7 cellular contexts compared by ENCODE assay signal in the genomic region with DNA sequence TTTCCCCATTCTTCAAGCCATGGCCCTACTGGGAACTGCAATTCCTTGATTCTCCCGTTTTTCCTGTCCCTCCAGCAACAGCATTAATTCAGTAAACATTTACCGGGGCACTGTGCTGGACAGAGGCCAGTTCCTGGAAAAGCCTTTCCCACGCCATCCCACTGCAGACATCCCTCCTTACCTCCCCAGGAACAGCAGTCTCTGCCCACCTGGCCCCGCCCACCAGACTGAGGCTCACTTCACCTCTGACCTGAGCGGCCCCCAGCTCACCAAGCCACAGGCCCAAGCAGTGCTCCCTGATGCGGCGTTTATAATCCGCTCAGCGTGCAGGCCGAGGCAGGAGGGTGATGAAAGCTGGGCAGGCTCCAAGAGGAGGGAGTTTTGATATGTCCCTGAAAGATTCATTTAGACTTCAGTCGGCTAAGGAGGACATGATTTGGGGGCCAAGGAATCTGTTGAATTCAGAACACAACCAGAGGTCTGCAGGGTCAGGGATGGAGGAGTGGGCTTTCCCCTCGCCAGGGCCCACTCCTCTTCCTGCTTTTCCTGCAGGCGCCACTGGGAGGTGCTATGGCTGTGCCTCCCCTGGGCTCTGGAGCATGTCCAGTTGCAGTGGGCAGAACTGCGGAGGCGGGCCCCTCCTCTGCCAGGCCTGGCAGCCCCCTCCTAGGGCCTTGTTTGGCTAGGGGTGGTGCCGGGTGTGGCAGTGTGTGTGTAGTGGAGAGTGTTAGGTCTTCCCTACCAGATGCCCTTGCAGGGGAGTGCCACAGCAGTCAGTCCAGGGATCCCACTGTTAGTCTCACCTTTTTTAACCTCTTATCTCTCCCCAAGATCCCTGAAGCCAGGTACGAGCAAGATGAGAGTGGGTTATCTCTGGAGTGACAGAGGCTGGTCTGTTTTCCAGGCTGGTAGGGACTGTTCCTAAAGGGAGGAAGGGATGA. TPM values are rescaled to one million over a fixed set of nuclear protein-coding genes. Genes with fewer than 3 reads are reported as not detected.
DNase-seq lines count a peak whose midpoint lies in the region; ATAC-seq, FAIRE-seq and TF ChIP-seq lines count a peak whose summit lies in the region.

No MANE protein-coding gene starts in this region.

- no peak overlapping the region for H3K4me2 ChIP-seq in K562 (ENCODE audit: insufficient read depth, low read length)

- FAIRE-seq in K562 (lab: Jason Lieb, UNC): peak; percentile 6

- ATAC-seq in K562 (peak; percentile 75), left colon (peak; percentile 57), GM19455 (IDR thresholded peaks at IDR 0.05; ENCODE audit: unreplicated experiment) (no peak), GM18873 (IDR thresholded peaks at IDR 0.05; ENCODE audit: low FRiP score, unreplicated experiment) (no peak)

- TF ChIP-seq RAD21 in K562 (CRISPR knock-in tag; conservative IDR thresholded peaks at IDR 0.05 in 1 of 2, IDR thresholded peaks at IDR 0.05 in 1 of 2): peak; percentile 16 to 50; a peak in 2 of 4 replicates

- H3K9me3 ChIP-seq in K562 (replicated peaks; ENCODE audit: control insufficient read depth, insufficient read depth, low read depth, low read length) (no peaks in the 10 kb centered on the region), tibial nerve (no peaks in the 10 kb centered on the region)

- in situ Hi-C loops in K562 (cut with MboI): no loop called here

- H3K27ac ChIP-seq in K562 (ENCODE audit: extremely low read depth, low read depth, low read length) (no peak overlapping the region), tibial nerve (peak overlapping the region; percentile 80 to 92 (median 88))

- 50% methylated on average over 17 of the region's 17 CpGs for WGBS in K562 (ENCODE audit: insufficient coverage, low coverage, missing lambda C conversion rate)
- WGBS in tibial nerve, 2 donors: 70 to 74% methylated on average over 17 of the region's 17 CpGs

- intact Hi-C loops in K562 (cut with micrococcal nuclease) (no loop called here), left colon (cut with DNase I, micrococcal nuclease) (no loop called here)

- CTCF ChIA-PET in K562 (lab: Yijun Ruan, JAX; ENCODE audit: low intra/inter-chr PET ratio): no interaction called here

- no peak overlapping the region for H3K4me3 ChIP-seq in K562
- peak overlapping the region in 2 of 4 donors; percentile 58 to 60 for H3K4me3 ChIP-seq in tibial nerve

- H3K4me1 ChIP-seq in K562 (replicated peaks in 1 of 2; ENCODE audit: control insufficient read depth in 2 of 2, insufficient read depth in 2 of 2, low read length in 2 of 2): peaks cover 0 to 30% of the 10 kb centered on the region in 2 experiments; a peak in 3 of 5 replicates
- H3K4me1 ChIP-seq in tibial nerve: peaks cover 0 to 44% (median 17%) of the 10 kb centered on the region in 4 donors

- peaks cover 29% of the 10 kb centered on the region for H3K36me3 Mint-ChIP-seq in HFFc6 (ENCODE audit: low read depth)

- no peaks in the 10 kb centered on the region for H3K27me3 ChIP-seq in K562 (ENCODE audit: control insufficient read depth in 2 of 2, insufficient read depth in 2 of 2, low read length in 2 of 2)
- H3K27me3 ChIP-seq in tibial nerve: no peaks in the 10 kb centered on the region

- peaks cover 48% of the 10 kb centered on the region for H3K4me1 Mint-ChIP-seq in HFFc6 (ENCODE audit: low read depth)

- no peak overlapping the region for H2AFZ ChIP-seq in K562 (ENCODE audit: low read depth, low read length)

- peak overlapping the region; percentile 93 for H3K4me3 Mint-ChIP-seq in HFFc6

- H3K79me2 ChIP-seq in K562 (ENCODE audit: control insufficient read depth, insufficient read depth, low read length): no peaks in the 10 kb centered on the region

- no peak for TF ChIP-seq POLR2A in K562 (conservative IDR thresholded peaks at IDR 0.05)
- no peak for TF ChIP-seq POLR2A in tibial nerve (IDR thresholded peaks at IDR 0.05)

- no peaks in the 10 kb centered on the region; the same call in none of the 2 replicates for H4K20me1 ChIP-seq in K562 (replicated peaks; ENCODE audit: control insufficient read depth, insufficient read depth, low read length)

- TF ChIP-seq CTCF in HFFc6 (IDR thresholded peaks at IDR 0.05) (peak; percentile 70), K562 (IDR thresholded peaks at IDR 0.05 in 2 of 3, conservative IDR thresholded peaks at IDR 0.05 in 1 of 3; ENCODE audit: insufficient read depth in 2 of 3, low read depth in 1 of 3, low read length in 3 of 3) (peak; percentile 62 to 79 (median 66)), tibial nerve (IDR thresholded peaks at IDR 0.05) (peak in 4 of 5 experiments; percentile 24 to 50 (median 32))

- DNase-seq in HFFc6 (no peak), K562 (ENCODE audit: extremely low read depth in 1 of 4, low spot score in 3 of 4) (peak; percentile 43 to 56 (median 50)), left colon (peak; percentile 70 to 81), tibial nerve (ENCODE audit: low spot score in 2 of 2) (no peak), C1 segment of cervical spinal cord (lab: John Stamatoyannopoulos, UW) (no peak)

- H3K36me3 ChIP-seq in K562 (ENCODE audit: control insufficient read depth, insufficient read depth, low read length) (peaks cover 12% of the 10 kb centered on the region; the same call in 2 of the 3 replicates), tibial nerve (peaks cover 0 to 67% (median 14%) of the 10 kb centered on the region in 3 donors)

- BruUV-seq in K562 (replicated peaks; lab: Mats Ljungman, UMichigan): no TSS peak

- H3K9me1 ChIP-seq in K562 (ENCODE audit: control insufficient read depth, insufficient read depth, low read length): no peaks in the 10 kb centered on the region

- H3K9ac ChIP-seq in K562 (ENCODE audit: insufficient read depth in 1 of 2, low read depth in 2 of 2, low read length in 2 of 2): no peak overlapping the region

- peaks cover 11% of the 10 kb centered on the region for H3K27me3 Mint-ChIP-seq in HFFc6 (ENCODE audit: insufficient read depth)

- H3K27ac Mint-ChIP-seq in HFFc6: peak overlapping the region; percentile 95

- POLR2A ChIA-PET in K562 (lab: Yijun Ruan, JAX): interaction anchor here (0.6 to 1.2 kb wide), 4 partner anchors 23 to 355 kb away, joined by 3 to 5 read pairs (median 3); partner anchors contain the start of gene PAFAH1B2

- no peaks in the 10 kb centered on the region for H3K9me3 Mint-ChIP-seq in HFFc6

- TF ChIP-seq EP300 in K562 (IDR thresholded peaks at IDR 0.05; ENCODE audit: low read length): no peak
- no peak for TF ChIP-seq EP300 in tibial nerve (IDR thresholded peaks at IDR 0.05)

RNA-seq across cellular contexts. Expression of gene TAGLN, which starts 1.4 kb away (rescaled TPM):
- 1,000 to 10,000 TPM; 1,668 to 2,517 (median 1,780) TPM for total RNA-seq in HFFc6 (2021; fragmentation: NEBNext Ultra II Directional; extraction: Animal tissue kit (Norgen Biotek cat#: 25700))
- total RNA-seq in K562 (2011; cell fraction: chromatin; rRNA removed; ENCODE audit: low replicate concordance): 19.3 and 31.5 TPM in 2 replicates
- 15.1 and 17.0 TPM in 2 replicates for total RNA-seq in K562 (2011; cell fraction: nucleolus; rRNA removed)
- total RNA-seq in K562 (2011; cell fraction: nucleoplasm; rRNA removed): 12.9 and 14.2 TPM in 2 replicates
- 0.95 and 1.3 TPM in 2 replicates for total RNA-seq in K562 (2014; rRNA removed)
- 1.1 and 1.4 TPM in 2 replicates for total RNA-seq in K562 (2014; rRNA removed; fragmentation: Illumina TruSeq; extraction: Trizol)
- total RNA-seq in K562 (2015; rRNA removed; fragmentation: Illumina TruSeq; extraction: Trizol): 0.87 and 1.2 TPM in 2 replicates
- total RNA-seq in K562 (2021): 3.5 and 3.6 TPM in 2 replicates
- 3.0 and 3.1 TPM in 2 replicates for polyA plus RNA-seq in K562 (2011; rRNA removed)
- 1.3 and 1.4 TPM in 2 replicates for polyA plus RNA-seq in K562 (2011; cell fraction: cytosol; rRNA removed)
- 22.1 and 23.9 TPM in 2 replicates for polyA plus RNA-seq in K562 (2011; cell fraction: nucleus; rRNA removed)
- 2.5 and 5.8 TPM in 2 replicates for polyA plus RNA-seq in K562 (2012)
- 2.4 and 2.8 TPM in 2 replicates for polyA plus RNA-seq in K562 (2014; fragmentation: Illumina TruSeq; extraction: Trizol)
- under 1 TPM; 0.21 to 0.56 TPM for polyA plus RNA-seq in K562 (2014; fragmentation: Nextera tagmentation; extraction: Ambion mirVana)
- 3.2 and 4.9 TPM in 2 replicates for polyA plus RNA-seq in K562 (2014; rRNA removed)
- 1.7 and 2.7 TPM in 2 replicates for polyA minus RNA-seq in K562 (2011; rRNA and poly(A)+ RNA removed)
- 2.0 TPM in 1 of 2 replicates, not detected in the other for polyA minus RNA-seq in K562 (2011; cell fraction: cytosol; rRNA and poly(A)+ RNA removed)
- 3.2 and 3.3 TPM in 2 replicates for polyA minus RNA-seq in K562 (2011; cell fraction: nucleus; rRNA and poly(A)+ RNA removed)
- 100 to 1,000 TPM in 1 of 2 donors, 10 to 100 TPM in 1; 64.6 to 747 TPM for total RNA-seq in left colon
- 1,000 to 10,000 TPM; 1,525 to 3,984 (median 2,307) TPM for total RNA-seq in tibial nerve

RNA-seq across cellular contexts. Expression of gene SIDT2, which starts 19.2 kb away (rescaled TPM):
- total RNA-seq in HFFc6 (2021; fragmentation: NEBNext Ultra II Directional; extraction: Animal tissue kit (Norgen Biotek cat#: 25700)): 10 to 100 TPM; 33.9 to 53.9 (median 37.7) TPM
- total RNA-seq in K562 (2011; cell fraction: chromatin; rRNA removed; ENCODE audit: low replicate concordance): 140 and 344 TPM in 2 replicates
- 167 and 174 TPM in 2 replicates for total RNA-seq in K562 (2011; cell fraction: nucleolus; rRNA removed)
- total RNA-seq in K562 (2011; cell fraction: nucleoplasm; rRNA removed): 143 and 150 TPM in 2 replicates
- 5.9 and 7.1 TPM in 2 replicates for total RNA-seq in K562 (2014; rRNA removed)
- total RNA-seq in K562 (2014; rRNA removed; fragmentation: Illumina TruSeq; extraction: Trizol): 4.4 and 6.5 TPM in 2 replicates
- 6.1 and 7.0 TPM in 2 replicates for total RNA-seq in K562 (2015; rRNA removed; fragmentation: Illumina TruSeq; extraction: Trizol)
- total RNA-seq in K562 (2021): 17.7 and 20.2 TPM in 2 replicates
- 11.5 and 21.7 TPM in 2 replicates for polyA plus RNA-seq in K562 (2011; rRNA removed)
- 11.6 and 15.7 TPM in 2 replicates for polyA plus RNA-seq in K562 (2011; cell fraction: cytosol; rRNA removed)
- 117 and 144 TPM in 2 replicates for polyA plus RNA-seq in K562 (2011; cell fraction: nucleus; rRNA removed)
- polyA plus RNA-seq in K562 (2012): 15.7 and 22.6 TPM in 2 replicates
- 14.4 and 15.6 TPM in 2 replicates for polyA plus RNA-seq in K562 (2014; fragmentation: Illumina TruSeq; extraction: Trizol)
- 1 to 10 TPM; 2.4 to 3.6 TPM for polyA plus RNA-seq in K562 (2014; fragmentation: Nextera tagmentation; extraction: Ambion mirVana)
- polyA plus RNA-seq in K562 (2014; rRNA removed): 14.1 and 22.2 TPM in 2 replicates
- polyA minus RNA-seq in K562 (2011; rRNA and poly(A)+ RNA removed): 16.3 and 17.1 TPM in 2 replicates
- polyA minus RNA-seq in K562 (2011; cell fraction: cytosol; rRNA and poly(A)+ RNA removed): 14.1 and 17.0 TPM in 2 replicates
- polyA minus RNA-seq in K562 (2011; cell fraction: nucleus; rRNA and poly(A)+ RNA removed): 32.9 and 48.4 TPM in 2 replicates
- total RNA-seq in left colon: 10 to 100 TPM; 70.9 to 79.1 TPM
- 100 to 1,000 TPM in 3 of 4 donors, 10 to 100 TPM in 1; 72.6 to 132 (median 125) TPM for total RNA-seq in tibial nerve

RNA-seq across cellular contexts. Expression of gene PCSK7, which starts 34.1 kb away (rescaled TPM):
- 10 to 100 TPM; 64.1 to 73.6 (median 68.0) TPM for total RNA-seq in HFFc6 (2021; fragmentation: NEBNext Ultra II Directional; extraction: Animal tissue kit (Norgen Biotek cat#: 25700))
- total RNA-seq in K562 (2011; cell fraction: chromatin; rRNA removed; ENCODE audit: low replicate concordance): 109 and 170 TPM in 2 replicates
- 70.1 and 82.7 TPM in 2 replicates for total RNA-seq in K562 (2011; cell fraction: nucleolus; rRNA removed)
- 95.3 and 149 TPM in 2 replicates for total RNA-seq in K562 (2011; cell fraction: nucleoplasm; rRNA removed)
- 15.2 and 20.8 TPM in 2 replicates for total RNA-seq in K562 (2014; rRNA removed)
- 15.2 and 15.6 TPM in 2 replicates for total RNA-seq in K562 (2014; rRNA removed; fragmentation: Illumina TruSeq; extraction: Trizol)
- 16.7 and 18.2 TPM in 2 replicates for total RNA-seq in K562 (2015; rRNA removed; fragmentation: Illumina TruSeq; extraction: Trizol)
- total RNA-seq in K562 (2021): 29.2 and 30.4 TPM in 2 replicates
- 14.9 and 15.6 TPM in 2 replicates for polyA plus RNA-seq in K562 (2011; rRNA removed)
- 12.6 and 18.1 TPM in 2 replicates for polyA plus RNA-seq in K562 (2011; cell fraction: cytosol; rRNA removed)
- 52.6 and 75.4 TPM in 2 replicates for polyA plus RNA-seq in K562 (2011; cell fraction: nucleus; rRNA removed)
- polyA plus RNA-seq in K562 (2012): 14.7 and 15.3 TPM in 2 replicates
- polyA plus RNA-seq in K562 (2014; fragmentation: Illumina TruSeq; extraction: Trizol): 19.9 and 22.1 TPM in 2 replicates
- 1 to 10 TPM; 3.1 to 3.9 TPM for polyA plus RNA-seq in K562 (2014; fragmentation: Nextera tagmentation; extraction: Ambion mirVana)
- 25.3 and 27.7 TPM in 2 replicates for polyA plus RNA-seq in K562 (2014; rRNA removed)
- polyA minus RNA-seq in K562 (2011; rRNA and poly(A)+ RNA removed): 14.8 and 19.1 TPM in 2 replicates
- 10.0 and 10.3 TPM in 2 replicates for polyA minus RNA-seq in K562 (2011; cell fraction: cytosol; rRNA and poly(A)+ RNA removed)
- polyA minus RNA-seq in K562 (2011; cell fraction: nucleus; rRNA and poly(A)+ RNA removed): 21.3 and 21.8 TPM in 2 replicates
- total RNA-seq in left colon: 100 to 1,000 TPM; 153 to 232 TPM
- total RNA-seq in tibial nerve: 10 to 100 TPM; 45.4 to 94.5 (median 71.6) TPM

RNA-seq across cellular contexts. Expression of gene RNF214, which starts 34.7 kb away (rescaled TPM):
- 10 to 100 TPM; 17.7 to 25.6 (median 22.1) TPM for total RNA-seq in HFFc6 (2021; fragmentation: NEBNext Ultra II Directional; extraction: Animal tissue kit (Norgen Biotek cat#: 25700))
- 50.5 and 69.2 TPM in 2 replicates for total RNA-seq in K562 (2011; cell fraction: chromatin; rRNA removed; ENCODE audit: low replicate concordance)
- 27.5 and 29.7 TPM in 2 replicates for total RNA-seq in K562 (2011; cell fraction: nucleolus; rRNA removed)
- total RNA-seq in K562 (2011; cell fraction: nucleoplasm; rRNA removed): 50.4 and 53.5 TPM in 2 replicates
- 6.6 and 10.1 TPM in 2 replicates for total RNA-seq in K562 (2014; rRNA removed)
- total RNA-seq in K562 (2014; rRNA removed; fragmentation: Illumina TruSeq; extraction: Trizol): 11.9 and 13.5 TPM in 2 replicates
- total RNA-seq in K562 (2015; rRNA removed; fragmentation: Illumina TruSeq; extraction: Trizol): 9.5 and 10.2 TPM in 2 replicates
- total RNA-seq in K562 (2021): 22.3 and 24.8 TPM in 2 replicates
- polyA plus RNA-seq in K562 (2011; rRNA removed): 12.6 and 18.0 TPM in 2 replicates
- 12.9 and 16.7 TPM in 2 replicates for polyA plus RNA-seq in K562 (2011; cell fraction: cytosol; rRNA removed)
- 28.9 and 44.6 TPM in 2 replicates for polyA plus RNA-seq in K562 (2011; cell fraction: nucleus; rRNA removed)
- polyA plus RNA-seq in K562 (2012): 12.9 and 16.1 TPM in 2 replicates
- polyA plus RNA-seq in K562 (2014; fragmentation: Illumina TruSeq; extraction: Trizol): 20.2 and 22.7 TPM in 2 replicates
- 1 to 10 TPM; 6.6 to 7.4 TPM for polyA plus RNA-seq in K562 (2014; fragmentation: Nextera tagmentation; extraction: Ambion mirVana)
- polyA plus RNA-seq in K562 (2014; rRNA removed): 11.6 and 12.1 TPM in 2 replicates
- polyA minus RNA-seq in K562 (2011; rRNA and poly(A)+ RNA removed): 22.6 and 29.9 TPM in 2 replicates
- polyA minus RNA-seq in K562 (2011; cell fraction: cytosol; rRNA and poly(A)+ RNA removed): 14.1 and 26.8 TPM in 2 replicates
- 17.6 and 23.9 TPM in 2 replicates for polyA minus RNA-seq in K562 (2011; cell fraction: nucleus; rRNA and poly(A)+ RNA removed)
- 10 to 100 TPM; 17.4 to 17.8 TPM for total RNA-seq in left colon
- 10 to 100 TPM; 10.8 to 16.6 (median 12.8) TPM for total RNA-seq in tibial nerve

RNA-seq across cellular contexts. Expression of gene PAFAH1B2, which starts 53.7 kb away (rescaled TPM):
- 100 to 1,000 TPM; 113 to 130 (median 122) TPM for total RNA-seq in HFFc6 (2021; fragmentation: NEBNext Ultra II Directional; extraction: Animal tissue kit (Norgen Biotek cat#: 25700))
- total RNA-seq in K562 (2011; cell fraction: chromatin; rRNA removed; ENCODE audit: low replicate concordance): 47.5 and 78.4 TPM in 2 replicates
- total RNA-seq in K562 (2011; cell fraction: nucleolus; rRNA removed): 27.7 and 27.9 TPM in 2 replicates
- 55.0 and 89.9 TPM in 2 replicates for total RNA-seq in K562 (2011; cell fraction: nucleoplasm; rRNA removed)
- total RNA-seq in K562 (2014; rRNA removed) (61.0 and 64.9 TPM in 2 replicates), K562 (2014; rRNA removed; fragmentation: Illumina TruSeq; extraction: Trizol) (94.7 and 109 TPM in 2 replicates), K562 (2015; rRNA removed; fragmentation: Illumina TruSeq; extraction: Trizol) (70.4 and 74.2 TPM in 2 replicates), K562 (2021) (82.3 and 90.2 TPM in 2 replicates), left colon (10 to 100 TPM; 74.0 to 75.5 TPM), tibial nerve (100 to 1,000 TPM in 3 of 4 donors, 10 to 100 TPM in 1; 96.9 to 125 (median 109) TPM)
- polyA plus RNA-seq in K562 (2011; rRNA removed) (43.3 and 55.3 TPM in 2 replicates), K562 (2014; fragmentation: Illumina TruSeq; extraction: Trizol) (38.0 and 39.3 TPM in 2 replicates), K562 (2014; fragmentation: Nextera tagmentation; extraction: Ambion mirVana) (10 to 100 TPM; 27.8 to 81.6 TPM), K562 (2014; rRNA removed) (34.5 and 36.4 TPM in 2 replicates)
- 31.2 and 34.2 TPM in 2 replicates for polyA plus RNA-seq in K562 (2011; cell fraction: cytosol; rRNA removed)
- 17.3 and 17.8 TPM in 2 replicates for polyA plus RNA-seq in K562 (2011; cell fraction: nucleus; rRNA removed)
- 28.3 and 30.4 TPM in 2 replicates for polyA plus RNA-seq in K562 (2012)
- polyA minus RNA-seq in K562 (2011; rRNA and poly(A)+ RNA removed): 203 and 224 TPM in 2 replicates
- polyA minus RNA-seq in K562 (2011; cell fraction: cytosol; rRNA and poly(A)+ RNA removed): 49.4 and 74.5 TPM in 2 replicates
- polyA minus RNA-seq in K562 (2011; cell fraction: nucleus; rRNA and poly(A)+ RNA removed): 15.5 and 22.9 TPM in 2 replicates

Comparison
In these comparisons a context has a peak if more than half of its experiments do, and no peak if none do; other contexts are left out.
1. DNase-seq: peak in K562 (4 of 4) and left colon (2 of 2); none in HFFc6 (single experiment), tibial nerve (0 of 2) and C1 segment of cervical spinal cord (0 of 14).
2. ATAC-seq: peak in K562 (single experiment) and left colon (single experiment); none in GM19455 (single experiment) and GM18873 (single experiment).
3. Peak in every context shown above with its lines, with median percentiles within 50 percentile points of each other: CTCF ChIP-seq.